19 cellular contexts compared by ENCODE assay signal in genomic region chr5:98779264-98779877, GRCh38. TPM values are rescaled to one million over a fixed set of nuclear protein-coding genes. Genes with fewer than 3 reads are reported as not detected.
DNase-seq lines count a peak whose midpoint lies in the region; ATAC-seq, FAIRE-seq and TF ChIP-seq lines count a peak whose summit lies in the region.
"Had no signal": no experiment of that assay in that cellular context is flagged by ENCODE, and none has a peak within 500 bp of the region (broad histone marks: within the 10 kb centered on the region; RNA-seq: fewer than 3 reads in every experiment).

No MANE protein-coding gene starts in this region.

- H3K4me3 ChIP-seq in AG04449 (ENCODE audit: low read depth, low read length) (peak overlapping the region; percentile 19), Peyer's patch (peak overlapping the region in 2 of 4 donors; percentile 3 to 12), pancreas (no peak overlapping the region)
- H3K4me3 ChIP-seq: smooth muscle cell, tibial nerve had no signal

- 23 to 28% methylated on average over 11 of the region's 11 CpGs for WGBS in pancreas, 2 donors

- ATAC-seq in left ventricle myocardium superior (peak; percentile 59), pancreas (peak; percentile 76 to 88 (median 84)), GM21619 (IDR thresholded peaks at IDR 0.05; ENCODE audit: unreplicated experiment) (no peak), GM19328 (IDR thresholded peaks at IDR 0.05; ENCODE audit: unreplicated experiment) (no peak)
- ATAC-seq: activated CD8-positive, alpha-beta T cell treated with anti-CD3 and anti-CD28 coated beads for 36 hours; activated T-cell treated with anti-CD3 and anti-CD28 coated beads, Interleukin-2, amount 50 U/mL, for 72 hours; CD8-positive, alpha-beta T cell had no signal

- H3K36me3 ChIP-seq in Peyer's patch, result no peaks in the 10 kb centered on the region
- H3K36me3 ChIP-seq in pancreas, result no peaks in the 10 kb centered on the region

- no peak for TF ChIP-seq POLR2A in Peyer's patch (IDR thresholded peaks at IDR 0.05)

- intact Hi-C loops in left ventricle myocardium superior (cut with micrococcal nuclease) (no loop called here), pancreas (cut with DNase I) (no loop called here)

- POLR2A ChIA-PET in AG04449 (lab: Yijun Ruan, JAX), result no interaction called here

- no peaks in the 10 kb centered on the region for H3K9me3 ChIP-seq in Peyer's patch
- no peaks in the 10 kb centered on the region for H3K9me3 ChIP-seq in pancreas
- H3K9me3 ChIP-seq: tibial nerve had no signal

- DNase-seq in AG04449 (ENCODE audit: low read depth, low spot score), result no peak
- peak in 2 of 3 donors; percentile 60 for DNase-seq in Peyer's patch
- no peak for DNase-seq in left ventricle myocardium superior
- DNase-seq in pancreas, result peak; percentile 57 to 71 (median 67)
- no peak for DNase-seq in ureter (ENCODE audit: low spot score)
- DNase-seq in activated CD8-positive, alpha-beta memory T cell treated with anti-CD3 and anti-CD28 coated beads, Interleukin-2, amount 50 U/mL, for 48 hours, result no peak
- DNase-seq: activated CD8-positive, alpha-beta T cell treated with anti-CD3 and anti-CD28 coated beads for 36 hours; activated T-cell treated with anti-CD3 and anti-CD28 coated beads, Interleukin-2, amount 50 U/mL, for 72 hours; CD8-positive, alpha-beta T cell; Kasumi-1; NCI-H1417; NCI-H2171 treated with DMSO at 0.1 percent for 48 hours; NCI-H774; SW 1271 had no signal

- peak overlapping the region in 2 of 4 donors; percentile 5 to 64 for H3K27ac ChIP-seq in Peyer's patch
- H3K27ac ChIP-seq in pancreas, result peak overlapping the region in 2 of 4 donors; percentile 34 to 36

- no peaks in the 10 kb centered on the region for H3K27me3 ChIP-seq in Peyer's patch
- H3K27me3 ChIP-seq in pancreas, result no peaks in the 10 kb centered on the region
- H3K27me3 ChIP-seq: tibial nerve had no signal

- FAIRE-seq in pancreas (lab: Jason Lieb, UNC), result no peak
- FAIRE-seq: H1 had no signal

- H3K4me1 ChIP-seq in Peyer's patch (peaks cover 0 to 31% (median 2%) of the 10 kb centered on the region in 4 donors), pancreas (peaks cover 19 to 55% (median 37%) of the 10 kb centered on the region in 3 donors)

- no peak for TF ChIP-seq CTCF in AG04449 (IDR thresholded peaks at IDR 0.05; ENCODE audit: insufficient read depth, low read length, missing control alignments)
- TF ChIP-seq CTCF in Peyer's patch (IDR thresholded peaks at IDR 0.05), result no peak
- no peak for TF ChIP-seq CTCF in pancreas (IDR thresholded peaks at IDR 0.05)

- CTCF ChIA-PET in AG04449 (lab: Yijun Ruan, JAX), result interaction anchor here (2.5 kb wide), 1 partner anchor 11 kb away, joined by 13 read pairs; no protein-coding TSS in a partner anchor

RNA-seq across cellular contexts. Expression of gene RGMB, which starts 5.9 kb away (rescaled TPM):
- 100 to 1,000 TPM in 3 of 4 donors, 10 to 100 TPM in 1; 55.0 to 298 (median 138) TPM for total RNA-seq in Peyer's patch
- 14.3 TPM for total RNA-seq in left ventricle myocardium superior
- 10 to 100 TPM in 2 of 6 donors, 1 to 10 TPM in 4; 6.5 to 15.3 (median 9.1) TPM for total RNA-seq in pancreas
- polyA plus RNA-seq in pancreas, result 1 to 10 TPM; 2.7 to 5.2 TPM
- 20.0 TPM for total RNA-seq in ureter

Comparison
In these comparisons a context has a peak if more than half of its experiments do, and no peak if none do; other contexts are left out.
1. DNase-seq: peak in Peyer's patch (2 of 3) and pancreas (6 of 6); none in AG04449 (single experiment), left ventricle myocardium superior (single experiment), ureter (single experiment) and activated CD8-positive, alpha-beta memory T cell treated with anti-CD3 and anti-CD28 coated beads, Interleukin-2, amount 50 U/mL, for 48 hours (single experiment).
2. ATAC-seq: peak in left ventricle myocardium superior (single experiment) and pancreas (4 of 4); none in GM21619 (single experiment) and GM19328 (single experiment).